Comparison of ENCODE assay signal across 15 cellular contexts in the genomic region with DNA sequence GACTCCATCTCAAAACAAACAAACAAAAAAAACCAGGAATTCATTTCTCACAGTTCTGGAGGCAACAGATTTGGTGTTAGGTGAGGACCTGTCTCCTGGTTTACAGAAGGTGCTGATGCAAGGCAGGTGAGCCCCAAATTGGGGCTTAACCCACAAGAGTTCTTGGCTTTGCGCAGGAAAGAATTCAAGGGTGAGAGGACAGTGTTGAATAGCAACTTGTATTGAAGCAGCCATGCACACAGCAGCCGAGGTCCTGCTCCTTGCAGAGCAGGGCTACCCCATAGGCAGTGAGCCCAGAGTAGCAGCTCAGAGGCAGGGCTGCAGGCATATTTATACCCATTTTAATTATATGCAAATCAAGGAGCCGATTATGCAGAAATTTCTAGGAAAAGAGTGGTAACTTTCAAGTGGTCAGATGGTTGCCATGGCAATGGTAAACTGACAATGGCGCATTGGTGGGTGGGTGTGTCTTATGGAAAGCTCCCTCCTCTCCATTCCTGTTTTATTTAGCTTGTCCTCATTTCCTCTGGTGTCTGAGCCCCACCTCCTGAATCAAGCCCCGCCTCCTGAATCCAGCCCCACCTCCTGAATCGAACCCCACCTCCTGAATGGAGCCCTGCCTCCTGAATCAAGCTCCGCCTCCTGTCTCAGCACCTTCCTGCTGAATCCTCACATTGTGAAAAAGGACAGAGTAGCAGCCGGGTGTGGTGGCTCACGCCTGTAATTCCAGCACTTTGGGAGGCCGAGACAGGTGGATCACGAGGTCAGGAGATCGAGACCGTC. TPM values are rescaled to one million over a fixed set of nuclear protein-coding genes. Genes with fewer than 3 reads are reported as not detected.
DNase-seq lines count a peak whose midpoint lies in the region; ATAC-seq and TF ChIP-seq lines count a peak whose summit lies in the region.
"Had no signal": no experiment of that assay in that cellular context is flagged by ENCODE, and none has a peak within 500 bp of the region (broad histone marks: within the 10 kb centered on the region; RNA-seq: fewer than 3 reads in every experiment).

No MANE protein-coding gene starts in this region.

- H3K36me3 ChIP-seq in GM23338 (ENCODE audit: insufficient read depth), result no peaks in the 10 kb centered on the region
- H3K36me3 ChIP-seq: HAP-1, right lobe of liver had no signal

- H3K4me3 Mint-ChIP-seq in GM23338, result no peak overlapping the region; the same call in 2 of the 3 replicates
- H3K4me3 Mint-ChIP-seq: brain; CD8-positive, alpha-beta memory T cell had no signal

- ATAC-seq in GM23338 (peak; percentile 84), esophagus mucosa (no peak)
- ATAC-seq: Panc1, right lobe of liver had no signal

- peak; percentile 28 for DNase-seq in COLO829 (ENCODE audit: low spot score)
- peak; percentile 80 for DNase-seq in GM23338 (ENCODE audit: low spot score)
- DNase-seq in SK-MEL-5 (ENCODE audit: low read depth, low spot score), result peak; percentile 58
- peak; percentile 71 for DNase-seq in iPS-NIHi11 (ENCODE audit: low spot score)
- no peak for DNase-seq in foreskin fibroblast
- no peak for DNase-seq in AG20443 (ENCODE audit: low spot score)
- DNase-seq in NCI-H2171 treated with DMSO at 0.1 percent for 48 hours (lab: John Stamatoyannopoulos, UW), result no peak
- DNase-seq: CD8-positive, alpha-beta memory T cell had no signal

- peaks cover 3% of the 10 kb centered on the region; the same call in 1 of the 3 replicates for H3K36me3 Mint-ChIP-seq in GM23338 (ENCODE audit: low read depth)
- H3K36me3 Mint-ChIP-seq: CD8-positive, alpha-beta memory T cell had no signal

- H3K27ac Mint-ChIP-seq in GM23338, result no peak overlapping the region
- H3K27ac Mint-ChIP-seq: brain, IgD-negative memory B cell had no signal

- peaks cover under 1% of the 10 kb centered on the region; the same call in 1 of the 2 replicates for H3K9me2 ChIP-seq in GM23338 (ENCODE audit: insufficient read depth)

- no peaks in the 10 kb centered on the region for H3K4me1 Mint-ChIP-seq in GM23338
- H3K4me1 Mint-ChIP-seq: CD8-positive, alpha-beta memory T cell; IgD-negative memory B cell had no signal

- H3K4me2 ChIP-seq in GM23338, result no peak overlapping the region

- peaks cover 2% of the 10 kb centered on the region for H3K27me3 Mint-ChIP-seq in GM23338 (ENCODE audit: insufficient read depth, low read depth, poor library complexity)
- H3K27me3 Mint-ChIP-seq: IgD-negative memory B cell had no signal

- H3K4me3 ChIP-seq in GM23338 (no peak overlapping the region), foreskin fibroblast (ENCODE audit: low read depth in 1 of 2, low read length in 2 of 2) (no peak overlapping the region)
- H3K4me3 ChIP-seq: HAP-1, right lobe of liver had no signal

- H3F3A ChIP-seq in GM23338 (replicated peaks; ENCODE audit: low read depth), result no peaks in the 10 kb centered on the region

- no peaks in the 10 kb centered on the region for H4K20me1 ChIP-seq in GM23338 (replicated peaks; ENCODE audit: insufficient read depth)

- no peak overlapping the region for H3K27ac ChIP-seq in GM23338 (ENCODE audit: low read depth)
- H3K27ac ChIP-seq: epithelial cell of prostate, right lobe of liver had no signal

- in situ Hi-C loops in SK-MEL-5 (cut with HindIII; ENCODE audit: low pct_unique_long_range_greater_than_20kb, low sequenced_read_pairs), result no loop called here

- no peak overlapping the region for H2AFZ ChIP-seq in GM23338

- no peaks in the 10 kb centered on the region for H3K79me2 ChIP-seq in GM23338 (replicated peaks; ENCODE audit: insufficient read depth)

- H3K27me3 ChIP-seq in GM23338 (ENCODE audit: insufficient read depth), result no peaks in the 10 kb centered on the region
- H3K27me3 ChIP-seq: right lobe of liver had no signal

- no peak for TF ChIP-seq CTCF in GM23338 (conservative IDR thresholded peaks at IDR 0.05; ENCODE audit: low read depth in 2 of 2)
- no peak for TF ChIP-seq CTCF in foreskin fibroblast (IDR thresholded peaks at IDR 0.05; ENCODE audit: low read depth, low read length)

- no peaks in the 10 kb centered on the region for H3K4me1 ChIP-seq in GM23338 (ENCODE audit: insufficient read depth)
- H3K4me1 ChIP-seq: HAP-1, right lobe of liver had no signal

- peaks cover 5% of the 10 kb centered on the region for H3K9me3 Mint-ChIP-seq in GM23338

TF ChIP-seq in GM23338, 12 proteins besides CTCF, POLR2A, EP300 and RAD21:
- TF ChIP-seq, protein P1, sequence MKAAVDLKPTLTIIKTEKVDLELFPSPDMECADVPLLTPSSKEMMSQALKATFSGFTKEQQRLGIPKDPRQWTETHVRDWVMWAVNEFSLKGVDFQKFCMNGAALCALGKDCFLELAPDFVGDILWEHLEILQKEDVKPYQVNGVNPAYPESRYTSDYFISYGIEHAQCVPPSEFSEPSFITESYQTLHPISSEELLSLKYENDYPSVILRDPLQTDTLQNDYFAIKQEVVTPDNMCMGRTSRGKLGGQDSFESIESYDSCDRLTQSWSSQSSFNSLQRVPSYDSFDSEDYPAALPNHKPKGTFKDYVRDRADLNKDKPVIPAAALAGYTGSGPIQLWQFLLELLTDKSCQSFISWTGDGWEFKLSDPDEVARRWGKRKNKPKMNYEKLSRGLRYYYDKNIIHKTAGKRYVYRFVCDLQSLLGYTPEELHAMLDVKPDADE (IDR thresholded peaks at IDR 0.05), result no peak
- TF ChIP-seq CREB1 (CRISPR knock-in tag; IDR thresholded peaks at IDR 0.05; ENCODE audit: low read depth), result no peak
- TF ChIP-seq ZNF114 (CRISPR knock-in tag; IDR thresholded peaks at IDR 0.05), result no peak
- TF ChIP-seq, protein P2, sequence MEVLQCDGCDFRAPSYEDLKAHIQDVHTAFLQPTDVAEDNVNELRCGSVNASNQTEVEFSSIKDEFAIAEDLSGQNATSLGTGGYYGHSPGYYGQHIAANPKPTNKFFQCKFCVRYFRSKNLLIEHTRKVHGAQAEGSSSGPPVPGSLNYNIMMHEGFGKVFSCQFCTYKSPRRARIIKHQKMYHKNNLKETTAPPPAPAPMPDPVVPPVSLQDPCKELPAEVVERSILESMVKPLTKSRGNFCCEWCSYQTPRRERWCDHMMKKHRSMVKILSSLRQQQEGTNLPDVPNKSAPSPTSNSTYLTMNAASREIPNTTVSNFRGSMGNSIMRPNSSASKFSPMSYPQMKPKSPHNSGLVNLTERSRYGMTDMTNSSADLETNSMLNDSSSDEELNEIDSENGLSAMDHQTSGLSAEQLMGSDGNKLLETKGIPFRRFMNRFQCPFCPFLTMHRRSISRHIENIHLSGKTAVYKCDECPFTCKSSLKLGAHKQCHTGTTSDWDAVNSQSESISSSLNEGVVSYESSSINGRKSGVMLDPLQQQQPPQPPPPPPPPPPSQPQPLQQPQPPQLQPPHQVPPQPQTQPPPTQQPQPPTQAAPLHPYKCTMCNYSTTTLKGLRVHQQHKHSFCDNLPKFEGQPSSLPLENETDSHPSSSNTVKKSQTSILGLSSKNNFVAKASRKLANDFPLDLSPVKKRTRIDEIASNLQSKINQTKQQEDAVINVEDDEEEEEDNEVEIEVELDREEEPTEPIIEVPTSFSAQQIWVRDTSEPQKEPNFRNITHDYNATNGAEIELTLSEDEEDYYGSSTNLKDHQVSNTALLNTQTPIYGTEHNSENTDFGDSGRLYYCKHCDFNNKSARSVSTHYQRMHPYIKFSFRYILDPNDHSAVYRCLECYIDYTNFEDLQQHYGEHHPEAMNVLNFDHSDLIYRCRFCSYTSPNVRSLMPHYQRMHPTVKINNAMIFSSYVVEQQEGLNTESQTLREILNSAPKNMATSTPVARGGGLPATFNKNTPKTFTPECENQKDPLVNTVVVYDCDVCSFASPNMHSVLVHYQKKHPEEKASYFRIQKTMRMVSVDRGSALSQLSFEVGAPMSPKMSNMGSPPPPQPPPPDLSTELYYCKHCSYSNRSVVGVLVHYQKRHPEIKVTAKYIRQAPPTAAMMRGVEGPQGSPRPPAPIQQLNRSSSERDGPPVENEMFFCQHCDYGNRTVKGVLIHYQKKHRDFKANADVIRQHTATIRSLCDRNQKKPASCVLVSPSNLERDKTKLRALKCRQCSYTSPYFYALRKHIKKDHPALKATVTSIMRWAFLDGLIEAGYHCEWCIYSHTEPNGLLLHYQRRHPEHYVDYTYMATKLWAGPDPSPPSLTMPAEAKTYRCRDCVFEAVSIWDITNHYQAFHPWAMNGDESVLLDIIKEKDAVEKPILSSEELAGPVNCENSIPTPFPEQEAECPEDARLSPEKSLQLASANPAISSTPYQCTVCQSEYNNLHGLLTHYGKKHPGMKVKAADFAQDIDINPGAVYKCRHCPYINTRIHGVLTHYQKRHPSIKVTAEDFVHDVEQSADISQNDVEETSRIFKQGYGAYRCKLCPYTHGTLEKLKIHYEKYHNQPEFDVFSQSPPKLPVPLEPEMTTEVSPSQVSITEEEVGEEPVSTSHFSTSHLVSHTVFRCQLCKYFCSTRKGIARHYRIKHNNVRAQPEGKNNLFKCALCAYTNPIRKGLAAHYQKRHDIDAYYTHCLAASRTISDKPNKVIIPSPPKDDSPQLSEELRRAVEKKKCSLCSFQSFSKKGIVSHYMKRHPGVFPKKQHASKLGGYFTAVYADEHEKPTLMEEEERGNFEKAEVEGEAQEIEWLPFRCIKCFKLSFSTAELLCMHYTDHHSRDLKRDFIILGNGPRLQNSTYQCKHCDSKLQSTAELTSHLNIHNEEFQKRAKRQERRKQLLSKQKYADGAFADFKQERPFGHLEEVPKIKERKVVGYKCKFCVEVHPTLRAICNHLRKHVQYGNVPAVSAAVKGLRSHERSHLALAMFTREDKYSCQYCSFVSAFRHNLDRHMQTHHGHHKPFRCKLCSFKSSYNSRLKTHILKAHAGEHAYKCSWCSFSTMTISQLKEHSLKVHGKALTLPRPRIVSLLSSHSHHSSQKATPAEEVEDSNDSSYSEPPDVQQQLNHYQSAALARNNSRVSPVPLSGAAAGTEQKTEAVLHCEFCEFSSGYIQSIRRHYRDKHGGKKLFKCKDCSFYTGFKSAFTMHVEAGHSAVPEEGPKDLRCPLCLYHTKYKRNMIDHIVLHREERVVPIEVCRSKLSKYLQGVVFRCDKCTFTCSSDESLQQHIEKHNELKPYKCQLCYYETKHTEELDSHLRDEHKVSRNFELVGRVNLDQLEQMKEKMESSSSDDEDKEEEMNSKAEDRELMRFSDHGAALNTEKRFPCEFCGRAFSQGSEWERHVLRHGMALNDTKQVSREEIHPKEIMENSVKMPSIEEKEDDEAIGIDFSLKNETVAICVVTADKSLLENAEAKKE (CRISPR knock-in tag; IDR thresholded peaks at IDR 0.05), result no peak
- TF ChIP-seq NANOG (IDR thresholded peaks at IDR 0.05; ENCODE audit: borderline replicate concordance), result no peak

RNA-seq across cellular contexts. Expression of a gene that starts 34.5 kb away (rescaled TPM):
- total RNA-seq in GM23338 (2014; rRNA removed; shearing (Covaris generic)), result 12.3 and 13.1 TPM in 2 replicates
- 2.5 and 3.3 TPM in 2 replicates for polyA plus RNA-seq in GM23338 (2016; fragmentation: Nextera tagmentation; extraction: Ambion mirVana)
- not detected in 2 replicates for total RNA-seq in SK-MEL-5 (2014; rRNA removed; shearing (Covaris generic))
- polyA plus RNA-seq in SK-MEL-5 (2015; cell fraction: cytosol; rRNA removed), result not detected in 2 replicates
- 0.16 TPM in 1 of 2 replicates, not detected in the other for polyA plus RNA-seq in SK-MEL-5 (2015; cell fraction: nucleus; rRNA removed)
- 3.3 TPM for total RNA-seq in esophagus mucosa
- polyA plus RNA-seq: IgD-negative memory B cell had no signal

Comparison
In these comparisons a context has a peak if more than half of its experiments do, and no peak if none do; other contexts are left out.
1. DNase-seq: peak in COLO829 (single experiment), GM23338 (single experiment), SK-MEL-5 (single experiment) and iPS-NIHi11 (single experiment); none in foreskin fibroblast (0 of 2), AG20443 (single experiment) and NCI-H2171 treated with DMSO at 0.1 percent for 48 hours (single experiment).